17 cellular contexts compared by ENCODE assay signal in genomic region chr1:83815348-83815747, GRCh38.
DNase-seq lines count a peak whose midpoint lies in the region; FAIRE-seq and TF ChIP-seq lines count a peak whose summit lies in the region.
"Had no signal": no experiment of that assay in that cellular context is flagged by ENCODE, and none has a peak within 500 bp of the region (broad histone marks: within the 10 kb centered on the region; RNA-seq: fewer than 3 reads in every experiment).

No MANE protein-coding gene starts in this region.

- H2AFZ ChIP-seq in astrocyte (ENCODE audit: low read depth, low read length), result no peak overlapping the region

- H3K4me1 Mint-ChIP-seq in astrocyte (ENCODE audit: low read depth, unreplicated experiment), result peaks cover 5% of the 10 kb centered on the region
- H3K4me1 Mint-ChIP-seq in T-helper 2 cell treated with Interferon-gamma antibody and Interleukin-4, amounts not matched to agents 5 μg/mL and 100 μg/mL, for 36 hours (ENCODE audit: low read depth), result no peaks in the 10 kb centered on the region
- H3K4me1 Mint-ChIP-seq: activated CD4-positive, alpha-beta memory T cell treated with anti-CD3 and anti-CD28 coated beads, Interleukin-2, amount 10 ng/mL, durations not matched to agents 7 days and 5 days; activated naive CD8-positive, alpha-beta T cell treated with anti-CD3 and anti-CD28 coated beads, Interleukin-2, amount 50 U/mL, for 24 hours had no signal

- no peaks in the 10 kb centered on the region for H3K36me3 Mint-ChIP-seq in astrocyte (ENCODE audit: low read depth, unreplicated experiment)
- H3K36me3 Mint-ChIP-seq in T-helper 2 cell treated with Interferon-gamma antibody and Interleukin-4, amounts not matched to agents 5 μg/mL and 100 μg/mL, for 36 hours (ENCODE audit: low read depth), result no peaks in the 10 kb centered on the region

- no peak for FAIRE-seq in astrocyte (lab: Jason Lieb, UNC)

- peaks cover 4% of the 10 kb centered on the region for H3K9me3 Mint-ChIP-seq in astrocyte (ENCODE audit: unreplicated experiment)
- no peaks in the 10 kb centered on the region for H3K9me3 Mint-ChIP-seq in T-helper 2 cell treated with Interferon-gamma antibody and Interleukin-4, amounts not matched to agents 5 μg/mL and 100 μg/mL, for 36 hours
- H3K9me3 Mint-ChIP-seq: activated CD4-positive, alpha-beta memory T cell treated with anti-CD3 and anti-CD28 coated beads, Interleukin-2, amount 10 ng/mL, durations not matched to agents 7 days and 5 days had no signal

- H4K20me1 ChIP-seq in astrocyte (ENCODE audit: insufficient read depth, low read length), result no peaks in the 10 kb centered on the region
- H4K20me1 ChIP-seq: BLaER1 had no signal

- no peaks in the 10 kb centered on the region for H3K4me1 ChIP-seq in astrocyte (ENCODE audit: insufficient read depth, low read length)
- H3K4me1 ChIP-seq: BLaER1, stomach had no signal

- H3K27ac Mint-ChIP-seq in astrocyte (ENCODE audit: unreplicated experiment), result no peak overlapping the region
- H3K27ac Mint-ChIP-seq in T-helper 2 cell treated with Interferon-gamma antibody and Interleukin-4, amounts not matched to agents 5 μg/mL and 100 μg/mL, for 36 hours, result no peak overlapping the region
- H3K27ac Mint-ChIP-seq: activated CD4-positive, alpha-beta memory T cell treated with anti-CD3 and anti-CD28 coated beads, Interleukin-2, amount 10 ng/mL, durations not matched to agents 7 days and 5 days; activated naive CD8-positive, alpha-beta T cell treated with anti-CD3 and anti-CD28 coated beads, Interleukin-2, amount 50 U/mL, for 24 hours had no signal

- H3K4me3 ChIP-seq in astrocyte (ENCODE audit: insufficient read depth, low read depth, low read length) (no peak overlapping the region), foreskin fibroblast (ENCODE audit: low read depth in 1 of 2, low read length in 2 of 2) (no peak overlapping the region)
- H3K4me3 ChIP-seq: BLaER1, stomach had no signal

- TF ChIP-seq CTCF in AG09319 (IDR thresholded peaks at IDR 0.05; ENCODE audit: low read depth, low read length), result no peak
- no peak for TF ChIP-seq CTCF in astrocyte (IDR thresholded peaks at IDR 0.05; ENCODE audit: insufficient read depth, low read depth, low read length)
- TF ChIP-seq CTCF in foreskin fibroblast (IDR thresholded peaks at IDR 0.05; ENCODE audit: low read depth, low read length), result no peak

- H3K4me3 Mint-ChIP-seq in astrocyte (ENCODE audit: unreplicated experiment), result no peak overlapping the region
- no peak overlapping the region for H3K4me3 Mint-ChIP-seq in T-helper 2 cell treated with Interferon-gamma antibody and Interleukin-4, amounts not matched to agents 5 μg/mL and 100 μg/mL, for 36 hours
- H3K4me3 Mint-ChIP-seq: activated CD4-positive, alpha-beta memory T cell treated with anti-CD3 and anti-CD28 coated beads, Interleukin-2, amount 10 ng/mL, durations not matched to agents 7 days and 5 days; activated naive CD8-positive, alpha-beta T cell treated with anti-CD3 and anti-CD28 coated beads, Interleukin-2, amount 50 U/mL, for 24 hours had no signal

- H3K27me3 Mint-ChIP-seq in astrocyte (ENCODE audit: low read depth, unreplicated experiment), result no peaks in the 10 kb centered on the region
- no peaks in the 10 kb centered on the region for H3K27me3 Mint-ChIP-seq in T-helper 2 cell treated with Interferon-gamma antibody and Interleukin-4, amounts not matched to agents 5 μg/mL and 100 μg/mL, for 36 hours (ENCODE audit: low read depth)
- H3K27me3 Mint-ChIP-seq: activated CD4-positive, alpha-beta memory T cell treated with anti-CD3 and anti-CD28 coated beads, Interleukin-2, amount 10 ng/mL, durations not matched to agents 7 days and 5 days; activated naive CD8-positive, alpha-beta T cell treated with anti-CD3 and anti-CD28 coated beads, Interleukin-2, amount 50 U/mL, for 24 hours had no signal

- no peaks in the 10 kb centered on the region for H3K9me3 ChIP-seq in astrocyte (ENCODE audit: insufficient read depth, low read depth, low read length)
- H3K9me3 ChIP-seq: BLaER1, stomach had no signal

- no peak overlapping the region for H3K27ac ChIP-seq in astrocyte (ENCODE audit: low read depth, low read length)
- H3K27ac ChIP-seq: BLaER1, stomach had no signal

- peak; percentile 85 for DNase-seq in AG09319 (ENCODE audit: extremely low read depth, low read depth)
- peak; percentile 44 for DNase-seq in GM03348 (ENCODE audit: low spot score)
- DNase-seq in astrocyte (ENCODE audit: low read depth), result peak; percentile 8
- peak; percentile 82 to 97 for DNase-seq in foreskin fibroblast
- no peak for DNase-seq in NCI-H2171 (lab: John Stamatoyannopoulos, UW)
- no peak for DNase-seq in kidney glomerular epithelial cell (lab: John Stamatoyannopoulos, UW)
- no peak for DNase-seq in T-helper 2 cell treated with Interferon-gamma antibody and Interleukin-4, amounts not matched to agents 5 μg/mL and 100 μg/mL, for 36 hours (ENCODE audit: low spot score)
- DNase-seq in Ammon's horn (ENCODE audit: low spot score), result no peak
- DNase-seq: activated CD4-positive, alpha-beta memory T cell treated with anti-CD3 and anti-CD28 coated beads, Interleukin-2, amount 10 ng/mL, durations not matched to agents 7 days and 5 days; activated naive CD8-positive, alpha-beta T cell treated with anti-CD3 and anti-CD28 coated beads, Interleukin-2, amount 50 U/mL, for 24 hours; cortex of kidney; hypothalamus; Karpas-422; NCI-H146; NCI-H510A; stomach had no signal

- H3K4me2 ChIP-seq in astrocyte (ENCODE audit: low read length), result no peak overlapping the region
- H3K4me2 ChIP-seq: BLaER1 had no signal

- H3K79me2 ChIP-seq in astrocyte (ENCODE audit: insufficient read depth, low read length), result no peaks in the 10 kb centered on the region

- H3K36me3 ChIP-seq in astrocyte (ENCODE audit: insufficient read depth, low read length), result no peaks in the 10 kb centered on the region
- H3K36me3 ChIP-seq: BLaER1, stomach had no signal

- no peak overlapping the region for H3K9ac ChIP-seq in astrocyte (ENCODE audit: low read length)
- H3K9ac ChIP-seq: BLaER1 had no signal

- H3K27me3 ChIP-seq in astrocyte (ENCODE audit: insufficient read depth, low read length), result no peaks in the 10 kb centered on the region
- H3K27me3 ChIP-seq: BLaER1, stomach had no signal

Comparison
In these comparisons a context has a peak if more than half of its experiments do, and no peak if none do; other contexts are left out.
1. DNase-seq: peak in AG09319 (single experiment), GM03348 (single experiment), astrocyte (single experiment) and foreskin fibroblast (2 of 2); none in NCI-H2171 (single experiment), kidney glomerular epithelial cell (single experiment), T-helper 2 cell treated with Interferon-gamma antibody and Interleukin-4, amounts not matched to agents 5 μg/mL and 100 μg/mL, for 36 hours (single experiment) and Ammon's horn (single experiment).